ENCODE assay signal across 29 cellular contexts in genomic region chr1:185914089-185914488, GRCh38.
"Had no signal": no experiment of that assay in that cellular context is flagged by ENCODE, and none has a peak within 500 bp of the region (broad histone marks: within the 10 kb centered on the region; RNA-seq: fewer than 3 reads in every experiment).

No MANE protein-coding gene starts in this region.

- FAIRE-seq: endometrium had no signal

- ATAC-seq: activated CD4-positive, CD25-positive, alpha-beta regulatory T cell treated with anti-CD3 and anti-CD28 coated beads, Interleukin-2, amount 50 U/mL, for 24 hours; activated CD8-positive, alpha-beta T cell treated with anti-CD3 and anti-CD28 coated beads for 36 hours; activated T-cell treated with anti-CD3 and anti-CD28 coated beads, Interleukin-2, amount 50 U/mL, for 4 hours; activated T-helper 17 cell treated with anti-CD3 and anti-CD28 coated beads, Interleukin-2, amount 50 U/mL, for 72 hours; esophagus mucosa; foreskin keratinocyte; gastrocnemius medialis; heart left ventricle; T-helper 17 cell had no signal

- DNase-seq: activated B cell treated with CpG ODN at 0.5 μM for 24 hours; activated CD4-positive, alpha-beta T cell treated with anti-CD3 and anti-CD28 coated beads for 48 hours; activated CD4-positive, alpha-beta T cell treated with anti-CD3 and anti-CD28 coated beads, Interleukin-2, amount 50 U/mL, for 1 hour; activated CD4-positive, alpha-beta T cell treated with anti-CD3 and anti-CD28 coated beads, Interleukin-2, amount 50 U/mL, for 48 hours; activated CD8-positive, alpha-beta memory T cell treated with anti-CD3 and anti-CD28 coated beads for 24 hours; activated CD8-positive, alpha-beta T cell treated with anti-CD3 and anti-CD28 coated beads for 36 hours; activated effector memory CD4-positive, alpha-beta T cell treated with Interleukin-2 at 50 U/mL for 16 hours; activated gamma-delta T cell treated with Interleukin-2 at 50 U/mL for 16 hours; activated naive CD4-positive, alpha-beta T cell treated with Interleukin-2 at 50 U/mL for 16 hours; activated naive CD8-positive, alpha-beta T cell treated with anti-CD3 and anti-CD28 coated beads, Interleukin-2, amount 10 ng/mL, durations not matched to agents 7 days and 5 days; activated T-cell treated with anti-CD3 and anti-CD28 coated beads, Interleukin-2, amount 50 U/mL, for 4 hours; central memory CD4-positive, alpha-beta T cell; cerebellar nuclear complex; colonic mucosa; effector CD8-positive, alpha-beta T cell; foreskin keratinocyte; gastrocnemius medialis; glutamatergic neuron; heart left ventricle; hypothalamus; T-helper 17 cell; T1000 had no signal

- H3K4me3 ChIP-seq: ascending aorta, breast epithelium, cardiac muscle cell, colonic mucosa, gastrocnemius medialis, heart left ventricle had no signal
